11 cellular contexts compared by ENCODE assay signal in the genomic region with DNA sequence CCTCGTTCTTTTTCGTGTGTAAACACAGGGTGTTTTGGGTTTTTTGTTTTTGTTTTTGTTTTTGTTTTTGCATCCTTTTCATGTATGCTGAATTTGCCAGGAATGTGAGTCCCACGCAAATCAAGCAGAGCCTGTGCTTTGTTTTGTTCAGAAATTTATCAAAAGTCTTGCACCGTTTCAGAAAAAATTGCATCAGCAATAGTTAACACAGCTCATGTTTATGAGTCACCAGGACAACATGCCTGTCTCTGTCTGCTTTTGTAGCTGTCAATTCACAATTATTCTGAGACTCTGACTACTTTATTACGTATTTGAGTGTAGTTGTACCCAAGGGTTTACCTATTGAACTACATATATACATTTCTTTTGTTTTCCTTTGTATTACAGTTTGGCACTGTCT. TPM values are rescaled to one million over a fixed set of nuclear protein-coding genes. Genes with fewer than 3 reads are reported as not detected.
A peak's percentile ranks its signal among the peaks of the same experiment; 100 is the strongest.
DNase-seq lines count a peak whose midpoint lies in the region; TF ChIP-seq lines count a peak whose summit lies in the region.
"Had no signal": no experiment of that assay in that cellular context is flagged by ENCODE, and none has a peak within 500 bp of the region (broad histone marks: within the 10 kb centered on the region; RNA-seq: fewer than 3 reads in every experiment).

No MANE protein-coding gene starts in this region.

- H3K4me1 Mint-ChIP-seq in Calu3 (ENCODE audit: low read depth, unreplicated experiment) = peaks cover 33% of the 10 kb centered on the region
- peaks cover 17% of the 10 kb centered on the region for H3K4me1 Mint-ChIP-seq in activated naive CD8-positive, alpha-beta T cell treated with anti-CD3 and anti-CD28 coated beads for 36 hours

- H3K27ac Mint-ChIP-seq in Calu3 (ENCODE audit: unreplicated experiment) = peak overlapping the region; percentile 81
- H3K27ac Mint-ChIP-seq in activated naive CD8-positive, alpha-beta T cell treated with anti-CD3 and anti-CD28 coated beads for 36 hours = peak overlapping the region; percentile 85
- H3K27ac Mint-ChIP-seq: effector memory CD8-positive, alpha-beta T cell had no signal

- no peaks in the 10 kb centered on the region for H3K27me3 Mint-ChIP-seq in Calu3 (ENCODE audit: unreplicated experiment)
- H3K27me3 Mint-ChIP-seq in activated naive CD8-positive, alpha-beta T cell treated with anti-CD3 and anti-CD28 coated beads for 36 hours = no peaks in the 10 kb centered on the region

- no peaks in the 10 kb centered on the region for H3K9me3 Mint-ChIP-seq in Calu3 (ENCODE audit: low read depth, unreplicated experiment)
- H3K9me3 Mint-ChIP-seq in activated naive CD8-positive, alpha-beta T cell treated with anti-CD3 and anti-CD28 coated beads for 36 hours = no peaks in the 10 kb centered on the region
- H3K9me3 Mint-ChIP-seq: effector memory CD8-positive, alpha-beta T cell had no signal

- no TSS peak for BruUV-seq in Calu3 (replicated peaks; lab: Mats Ljungman, UMichigan)

- H3K4me3 Mint-ChIP-seq in Calu3 (ENCODE audit: low read depth, unreplicated experiment) = no peak overlapping the region
- no peak overlapping the region for H3K4me3 Mint-ChIP-seq in activated naive CD8-positive, alpha-beta T cell treated with anti-CD3 and anti-CD28 coated beads for 36 hours
- H3K4me3 Mint-ChIP-seq: effector memory CD8-positive, alpha-beta T cell had no signal

- CTCF ChIA-PET in Calu3 (lab: Charles Lee) = interaction anchor here (3.0 kb wide), 1 partner anchor 289 kb away, joined by 50 read pairs; no protein-coding TSS in a partner anchor

- peaks cover 18% of the 10 kb centered on the region for H3K36me3 Mint-ChIP-seq in Calu3 (ENCODE audit: insufficient read depth, unreplicated experiment)
- peaks cover 33% of the 10 kb centered on the region for H3K36me3 Mint-ChIP-seq in activated naive CD8-positive, alpha-beta T cell treated with anti-CD3 and anti-CD28 coated beads for 36 hours

- TF ChIP-seq CTCF in Calu3 (IDR thresholded peaks at IDR 0.05; ENCODE audit: unreplicated experiment) (no peak), GM20000 (IDR thresholded peaks at IDR 0.05; ENCODE audit: extremely low read depth, missing control alignments) (no peak)

- no peak for DNase-seq in Calu3
- DNase-seq in HuH-7.5 (ENCODE audit: low spot score) = peak; percentile 24
- no peak for DNase-seq in activated naive CD8-positive, alpha-beta T cell treated with anti-CD3 and anti-CD28 coated beads for 36 hours
- peak; percentile 43 for DNase-seq in hepatic stellate cell (ENCODE audit: low spot score)
- no peak for DNase-seq in caudate nucleus (lab: John Stamatoyannopoulos, UW)
- no peak for DNase-seq in kidney glomerular epithelial cell (lab: John Stamatoyannopoulos, UW)
- no peak for DNase-seq in occipital lobe (lab: John Stamatoyannopoulos, UW)
- DNase-seq in GM20000 (ENCODE audit: low spot score) = no peak
- DNase-seq: activated gamma-delta T cell treated with Interleukin-2 at 50 U/mL for 16 hours; effector memory CD8-positive, alpha-beta T cell; NCI-H1092 had no signal

- no peak overlapping the region for H3K27ac ChIP-seq in caudate nucleus (ENCODE audit: low read depth, low read length)

- intact Hi-C loops in Calu3 (cut with micrococcal nuclease; ENCODE audit: unreplicated experiment) = no loop called here

RNA-seq across cellular contexts. Expression of gene MRPL44, which starts 38.3 kb away (rescaled TPM):
- 32.7 and 39.5 TPM in 2 replicates for total RNA-seq in Calu3 (2022)
- total RNA-seq in activated naive CD8-positive, alpha-beta T cell treated with anti-CD3 and anti-CD28 coated beads for 36 hours = 10 to 100 TPM; 51.0 to 53.0 TPM
- 80.2 TPM for total RNA-seq in occipital lobe

RNA-seq across cellular contexts. Expression of gene SERPINE2, which starts 43.5 kb away (rescaled TPM):
- total RNA-seq in Calu3 (2022) (34.7 and 39.7 TPM in 2 replicates), occipital lobe (43.8 TPM)
- total RNA-seq in activated naive CD8-positive, alpha-beta T cell treated with anti-CD3 and anti-CD28 coated beads for 36 hours = 10 to 100 TPM; 33.1 to 33.7 TPM

RNA-seq across cellular contexts. Expression of gene WDFY1, which starts 50.4 kb away (rescaled TPM):
- total RNA-seq in Calu3 (2022) (37.5 and 43.8 TPM in 2 replicates), occipital lobe (67.8 TPM)
- total RNA-seq in activated naive CD8-positive, alpha-beta T cell treated with anti-CD3 and anti-CD28 coated beads for 36 hours = 10 to 100 TPM; 24.4 to 26.7 TPM

Comparison
In these comparisons a context has a peak if more than half of its experiments do, and no peak if none do; other contexts are left out.
1. DNase-seq: peak in HuH-7.5 (single experiment) and hepatic stellate cell (single experiment); none in Calu3 (single experiment), activated naive CD8-positive, alpha-beta T cell treated with anti-CD3 and anti-CD28 coated beads for 36 hours (single experiment), caudate nucleus (0 of 61), kidney glomerular epithelial cell (single experiment), occipital lobe (single experiment) and GM20000 (single experiment).